Comparison of ENCODE assay signal across 28 cellular contexts in the genomic region with DNA sequence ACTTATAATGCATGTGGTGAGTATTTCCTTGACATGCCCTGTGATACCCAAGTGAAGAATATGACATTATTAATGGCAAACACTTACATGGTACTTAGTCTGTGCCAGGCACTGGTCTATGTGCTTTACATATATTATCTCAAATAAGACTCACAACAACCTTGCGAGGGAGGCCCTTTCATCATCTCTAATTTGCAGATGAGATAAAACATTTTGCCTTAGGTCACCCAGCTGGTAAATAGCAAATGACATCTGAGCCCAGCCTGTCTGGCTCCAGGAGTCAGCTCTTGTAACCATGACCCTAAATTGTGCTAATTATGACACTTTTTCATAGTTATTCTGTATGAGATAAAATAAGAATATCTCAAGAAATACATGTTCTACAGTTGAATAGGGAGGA.
"Had no signal": no experiment of that assay in that cellular context is flagged by ENCODE, and none has a peak within 500 bp of the region (broad histone marks: within the 10 kb centered on the region; RNA-seq: fewer than 3 reads in every experiment).

No MANE protein-coding gene starts in this region.

- H3K27ac Mint-ChIP-seq: naive thymus-derived CD8-positive, alpha-beta T cell; nephron; stimulated activated naive B cell treated with anti-CD40 and anti-IgM and Interleukin-4, amounts not matched to agents 10 μg/mL and 1 μg/mL and 100 μg/mL, for 72 hours had no signal

- H3K9me3 Mint-ChIP-seq: stimulated activated naive B cell treated with anti-CD40 and anti-IgM and Interleukin-4, amounts not matched to agents 10 μg/mL and 1 μg/mL and 100 μg/mL, for 72 hours had no signal

- H3K9me3 ChIP-seq: left lung, lower lobe of right lung, pancreas, prostate gland, stomach, testis, thyroid gland, transverse colon, upper lobe of left lung, vagina had no signal

- H3K4me3 Mint-ChIP-seq: naive thymus-derived CD8-positive, alpha-beta T cell; nephron; neural crest cell; stimulated activated naive B cell treated with anti-CD40 and anti-IgM and Interleukin-4, amounts not matched to agents 10 μg/mL and 1 μg/mL and 100 μg/mL, for 72 hours had no signal

- H3K36me3 Mint-ChIP-seq: naive thymus-derived CD8-positive, alpha-beta T cell; stimulated activated naive B cell treated with anti-CD40 and anti-IgM and Interleukin-4, amounts not matched to agents 10 μg/mL and 1 μg/mL and 100 μg/mL, for 72 hours had no signal

- H3K27me3 ChIP-seq: left lung, pancreas, stomach, testis, thyroid gland, transverse colon, upper lobe of left lung, vagina had no signal

- H3K36me3 ChIP-seq: left lung, lower lobe of right lung, pancreas, prostate gland, stomach, thyroid gland, transverse colon, upper lobe of left lung, vagina had no signal

- H3K4me1 ChIP-seq: left lung, pancreas, prostate gland, testis, thyroid gland, transverse colon, vagina had no signal

- DNase-seq: kidney glomerular epithelial cell; left cardiac atrium; left lung; lower lobe of right lung; mammary epithelial cell; mesenchymal stem cell; naive thymus-derived CD8-positive, alpha-beta T cell; nucleus accumbens; pancreas; posterior cingulate gyrus; retina; right cardiac atrium; stimulated activated CD4-positive, alpha-beta T cell treated with anti-CD3 and anti-CD28 coated beads, Interleukin-12 subunit alpha, Interleukin-12 subunit beta, amount 100 ng/mL, for 4 hours; stimulated activated CD4-positive, alpha-beta T cell treated with anti-CD3 and anti-CD28 coated beads, Interleukin-15, amount 100 ng/mL, for 24 hours; stimulated activated CD4-positive, alpha-beta T cell treated with anti-CD3 and anti-CD28 coated beads, Interleukin-2, amount 100 ng/mL, for 24 hours; stimulated activated CD4-positive, alpha-beta T cell treated with anti-CD3 and anti-CD28 coated beads, Interleukin-4, amount 100 ng/mL, for 1 hour; stimulated activated naive B cell treated with anti-CD40 and anti-IgM and Interleukin-4, amounts not matched to agents 10 μg/mL and 1 μg/mL and 100 μg/mL, for 72 hours; stimulated activated naive CD8-positive, alpha-beta T cell treated with anti-CD3 and anti-CD28 coated beads, Interleukin-15, Interleukin-2, amounts not matched to agents 100 U/mL and 50 U/mL, for 24 hours; stomach; testis; thyroid gland; transverse colon; upper lobe of left lung had no signal

- H3K27me3 Mint-ChIP-seq: stimulated activated naive B cell treated with anti-CD40 and anti-IgM and Interleukin-4, amounts not matched to agents 10 μg/mL and 1 μg/mL and 100 μg/mL, for 72 hours had no signal

- H3K4me1 Mint-ChIP-seq: naive thymus-derived CD8-positive, alpha-beta T cell; nephron; neural crest cell; stimulated activated naive B cell treated with anti-CD40 and anti-IgM and Interleukin-4, amounts not matched to agents 10 μg/mL and 1 μg/mL and 100 μg/mL, for 72 hours had no signal

- H3K4me3 ChIP-seq: left lung, lower lobe of right lung, pancreas, prostate gland, skin epidermis, stomach, testis, thyroid gland, transverse colon, upper lobe of left lung, vagina had no signal
